In the genomic region with DNA sequence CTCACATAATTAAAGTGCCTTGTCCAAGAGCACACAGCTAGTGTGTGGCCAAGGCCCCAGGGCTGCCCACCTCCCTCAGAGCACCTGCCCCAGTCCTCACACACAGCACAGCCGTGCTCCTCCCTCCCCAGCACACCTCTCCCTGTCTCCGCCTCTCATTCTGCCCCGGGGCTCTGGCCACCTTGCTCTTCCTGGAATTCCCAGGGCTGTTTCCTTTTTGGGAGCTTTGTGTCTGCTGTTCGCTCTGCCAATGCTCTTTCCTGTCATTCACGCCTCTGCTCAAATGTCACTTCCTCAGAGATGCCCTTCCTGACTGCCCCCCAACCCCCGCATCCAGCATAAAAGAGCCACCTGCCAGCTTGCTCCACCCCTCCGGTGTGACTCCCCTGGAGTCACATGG, we compare ENCODE assay signal across 16 cellular contexts. TPM values are rescaled to one million over a fixed set of nuclear protein-coding genes. Genes with fewer than 3 reads are reported as not detected.
"Had no signal": no experiment of that assay in that cellular context is flagged by ENCODE, and none has a peak within 500 bp of the region (broad histone marks: within the 10 kb centered on the region; RNA-seq: fewer than 3 reads in every experiment).

No MANE protein-coding gene starts in this region.

- H3K36me3 ChIP-seq: cardiac muscle cell, left lung, spleen, upper lobe of left lung had no signal

- H3K9me3 ChIP-seq: left lung, psoas muscle, upper lobe of left lung had no signal

- H3K27ac ChIP-seq: cardiac muscle cell, left lung, psoas muscle, spleen, upper lobe of left lung had no signal

- H3K4me3 Mint-ChIP-seq: activated CD4-positive, alpha-beta memory T cell treated with anti-CD3 and anti-CD28 coated beads for 36 hours; activated naive CD8-positive, alpha-beta T cell treated with anti-CD3 and anti-CD28 coated beads, Interleukin-2, amount 10 ng/mL, durations not matched to agents 7 days and 5 days; activated T-cell treated with anti-CD3 and anti-CD28 coated beads, Interleukin-2, amount 50 U/mL, for 72 hours; memory B cell; nephron; stimulated activated naive B cell treated with anti-CD40 and anti-IgM and Interleukin-4, amounts not matched to agents 10 μg/mL and 1 μg/mL and 100 μg/mL, for 72 hours had no signal

- H3K4me1 ChIP-seq: left lung, psoas muscle, spleen, upper lobe of left lung had no signal

- H3K4me3 ChIP-seq: cardiac muscle cell, left lung, psoas muscle, spleen, upper lobe of left lung had no signal

- ATAC-seq: activated T-cell treated with anti-CD3 and anti-CD28 coated beads, Interleukin-2, amount 50 U/mL, for 72 hours; left lung; psoas muscle; sciatic nerve; stimulated activated naive B cell treated with anti-CD40 and anti-IgM and Interleukin-4, amounts not matched to agents 10 μg/mL and 1 μg/mL and 100 μg/mL, for 72 hours had no signal

- H3K36me3 Mint-ChIP-seq: activated CD4-positive, alpha-beta memory T cell treated with anti-CD3 and anti-CD28 coated beads for 36 hours; activated naive CD8-positive, alpha-beta T cell treated with anti-CD3 and anti-CD28 coated beads, Interleukin-2, amount 10 ng/mL, durations not matched to agents 7 days and 5 days had no signal

- DNase-seq: activated CD4-positive, alpha-beta memory T cell treated with anti-CD3 and anti-CD28 coated beads for 36 hours; activated naive CD8-positive, alpha-beta T cell treated with anti-CD3 and anti-CD28 coated beads, Interleukin-2, amount 10 ng/mL, durations not matched to agents 7 days and 5 days; activated T-cell treated with anti-CD3 and anti-CD28 coated beads, Interleukin-2, amount 50 U/mL, for 72 hours; aorta; effector CD4-positive, alpha-beta T cell; left lung; occipital lobe; psoas muscle; spleen; stimulated activated CD4-positive, alpha-beta T cell treated with anti-CD3 and anti-CD28 coated beads, Interleukin-2, amount 100 ng/mL, for 24 hours; stimulated activated naive B cell treated with anti-CD40 and anti-IgM and Interleukin-4, amounts not matched to agents 10 μg/mL and 1 μg/mL and 100 μg/mL, for 72 hours had no signal

- H3K9me3 Mint-ChIP-seq: activated CD4-positive, alpha-beta memory T cell treated with anti-CD3 and anti-CD28 coated beads for 36 hours; activated naive CD8-positive, alpha-beta T cell treated with anti-CD3 and anti-CD28 coated beads, Interleukin-2, amount 10 ng/mL, durations not matched to agents 7 days and 5 days; activated T-cell treated with anti-CD3 and anti-CD28 coated beads, Interleukin-2, amount 50 U/mL, for 72 hours; nephron had no signal

- H3K27me3 ChIP-seq: upper lobe of left lung had no signal

- H3K27ac Mint-ChIP-seq: activated CD4-positive, alpha-beta memory T cell treated with anti-CD3 and anti-CD28 coated beads for 36 hours; activated naive CD8-positive, alpha-beta T cell treated with anti-CD3 and anti-CD28 coated beads, Interleukin-2, amount 10 ng/mL, durations not matched to agents 7 days and 5 days; activated T-cell treated with anti-CD3 and anti-CD28 coated beads, Interleukin-2, amount 50 U/mL, for 72 hours; memory B cell; nephron; stimulated activated naive B cell treated with anti-CD40 and anti-IgM and Interleukin-4, amounts not matched to agents 10 μg/mL and 1 μg/mL and 100 μg/mL, for 72 hours had no signal

- H3K4me1 Mint-ChIP-seq: memory B cell had no signal

RNA-seq across cellular contexts. Expression of gene SLC6A17, which starts 13.3 kb away (rescaled TPM):
- total RNA-seq: activated naive CD8-positive, alpha-beta T cell treated with anti-CD3 and anti-CD28 coated beads, Interleukin-2, amount 10 ng/mL, durations not matched to agents 7 days and 5 days; sciatic nerve; spleen had no signal

RNA-seq across cellular contexts. Expression of gene UBL4B, which starts 51.3 kb away (rescaled TPM):
- total RNA-seq: activated CD4-positive, alpha-beta memory T cell treated with anti-CD3 and anti-CD28 coated beads for 36 hours; activated naive CD8-positive, alpha-beta T cell treated with anti-CD3 and anti-CD28 coated beads, Interleukin-2, amount 10 ng/mL, durations not matched to agents 7 days and 5 days; activated T-cell treated with anti-CD3 and anti-CD28 coated beads, Interleukin-2, amount 50 U/mL, for 72 hours; aorta; left lung; occipital lobe; sciatic nerve; spleen; upper lobe of left lung had no signal
